2 cellular contexts compared by ENCODE assay signal in the genomic region with DNA sequence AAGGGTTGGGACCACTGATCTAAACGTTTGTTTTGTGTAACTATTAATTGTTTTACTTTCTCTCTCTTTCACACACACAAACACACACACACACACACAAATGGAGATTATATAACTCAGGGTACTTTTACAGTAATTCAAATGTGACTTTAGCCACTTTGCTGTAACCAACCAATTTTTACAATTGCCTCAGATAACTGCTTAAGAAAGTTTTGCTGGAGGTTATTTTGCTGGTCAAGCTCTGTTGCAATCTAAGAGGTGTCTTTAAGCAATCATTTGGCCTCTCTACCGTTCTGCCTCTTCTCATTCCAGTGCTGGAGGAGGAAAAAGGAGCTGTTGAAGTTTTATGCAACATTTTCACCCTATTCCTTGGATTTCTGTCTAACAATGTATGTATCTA.
A peak's percentile ranks its signal among the peaks of the same experiment; 100 is the strongest.
TF ChIP-seq lines count a peak whose summit lies in the region.

No MANE protein-coding gene starts in this region.

TF ChIP-seq in HEK293, 187 proteins besides CTCF, POLR2A, EP300 and RAD21:
- TF ChIP-seq GLI4 (tag by site-specific recombination; IDR thresholded peaks at IDR 0.05) (no peak), ZNF777 (tag by site-specific recombination; IDR thresholded peaks at IDR 0.05; ENCODE audit: borderline replicate concordance) (no peak), FEZF1 (tag by site-specific recombination; IDR thresholded peaks at IDR 0.05) (peak; percentile 53)
- TF ChIP-seq, protein P1, sequence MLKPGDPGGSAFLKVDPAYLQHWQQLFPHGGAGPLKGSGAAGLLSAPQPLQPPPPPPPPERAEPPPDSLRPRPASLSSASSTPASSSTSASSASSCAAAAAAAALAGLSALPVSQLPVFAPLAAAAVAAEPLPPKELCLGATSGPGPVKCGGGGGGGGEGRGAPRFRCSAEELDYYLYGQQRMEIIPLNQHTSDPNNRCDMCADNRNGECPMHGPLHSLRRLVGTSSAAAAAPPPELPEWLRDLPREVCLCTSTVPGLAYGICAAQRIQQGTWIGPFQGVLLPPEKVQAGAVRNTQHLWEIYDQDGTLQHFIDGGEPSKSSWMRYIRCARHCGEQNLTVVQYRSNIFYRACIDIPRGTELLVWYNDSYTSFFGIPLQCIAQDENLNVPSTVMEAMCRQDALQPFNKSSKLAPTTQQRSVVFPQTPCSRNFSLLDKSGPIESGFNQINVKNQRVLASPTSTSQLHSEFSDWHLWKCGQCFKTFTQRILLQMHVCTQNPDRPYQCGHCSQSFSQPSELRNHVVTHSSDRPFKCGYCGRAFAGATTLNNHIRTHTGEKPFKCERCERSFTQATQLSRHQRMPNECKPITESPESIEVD (tag by site-specific recombination; IDR thresholded peaks at IDR 0.05), result peak; percentile 63

TF ChIP-seq in HepG2, 621 proteins besides CTCF, POLR2A, EP300 and RAD21:
- TF ChIP-seq ZNF567 (CRISPR knock-in tag; IDR thresholded peaks at IDR 0.05; ENCODE audit: borderline replicate concordance), result no peak
- TF ChIP-seq CEBPB (IDR thresholded peaks at IDR 0.05; ENCODE audit: borderline replicate concordance, low read depth, low read length), result 0 out of 2 replicates have a peak, but pooled peaks have one; percentile 1
- TF ChIP-seq KLF16 (CRISPR knock-in tag; IDR thresholded peaks at IDR 0.05), result no peak
- TF ChIP-seq, protein P2, sequence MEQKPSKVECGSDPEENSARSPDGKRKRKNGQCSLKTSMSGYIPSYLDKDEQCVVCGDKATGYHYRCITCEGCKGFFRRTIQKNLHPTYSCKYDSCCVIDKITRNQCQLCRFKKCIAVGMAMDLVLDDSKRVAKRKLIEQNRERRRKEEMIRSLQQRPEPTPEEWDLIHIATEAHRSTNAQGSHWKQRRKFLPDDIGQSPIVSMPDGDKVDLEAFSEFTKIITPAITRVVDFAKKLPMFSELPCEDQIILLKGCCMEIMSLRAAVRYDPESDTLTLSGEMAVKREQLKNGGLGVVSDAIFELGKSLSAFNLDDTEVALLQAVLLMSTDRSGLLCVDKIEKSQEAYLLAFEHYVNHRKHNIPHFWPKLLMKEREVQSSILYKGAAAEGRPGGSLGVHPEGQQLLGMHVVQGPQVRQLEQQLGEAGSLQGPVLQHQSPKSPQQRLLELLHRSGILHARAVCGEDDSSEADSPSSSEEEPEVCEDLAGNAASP (CRISPR knock-in tag; IDR thresholded peaks at IDR 0.05; ENCODE audit: borderline replicate concordance), result no peak
- no peak for TF ChIP-seq RARG (CRISPR knock-in tag; IDR thresholded peaks at IDR 0.05; ENCODE audit: low read depth)
